In genomic region chr3:98246142-98246541, GRCh38 we compare ENCODE assay signal across 18 cellular contexts. TPM values are rescaled to one million over a fixed set of nuclear protein-coding genes. Genes with fewer than 3 reads are reported as not detected.
DNase-seq lines count a peak whose midpoint lies in the region; ATAC-seq and TF ChIP-seq lines count a peak whose summit lies in the region.
"Had no signal": no experiment of that assay in that cellular context is flagged by ENCODE, and none has a peak within 500 bp of the region (broad histone marks: within the 10 kb centered on the region; RNA-seq: fewer than 3 reads in every experiment).

No MANE protein-coding gene starts in this region.

- TF ChIP-seq CTCF in SK-N-SH (IDR thresholded peaks at IDR 0.05) (no peak), PC-3 (conservative IDR thresholded peaks at IDR 0.05; ENCODE audit: low read depth, low read length) (no peak), endodermal cell (conservative IDR thresholded peaks at IDR 0.05) (no peak)

- H3K36me3 ChIP-seq in SK-N-SH (replicated peaks in 1 of 2; ENCODE audit: control insufficient read depth in 1 of 2, insufficient read depth in 2 of 2, low read length in 1 of 2) (no peaks in the 10 kb centered on the region), PC-3 (ENCODE audit: low read depth, low read length) (no peaks in the 10 kb centered on the region), endodermal cell (ENCODE audit: control insufficient read depth, insufficient read depth, low read length) (no peaks in the 10 kb centered on the region)
- H3K36me3 ChIP-seq: BLaER1 had no signal

- no peak overlapping the region for H3K4me3 ChIP-seq in SK-N-SH (ENCODE audit: low read depth in 2 of 2, low read length in 1 of 2)
- no peak overlapping the region for H3K4me3 ChIP-seq in PC-3 (ENCODE audit: low read length)
- H3K4me3 ChIP-seq in endodermal cell (ENCODE audit: low read length), result no peak overlapping the region
- H3K4me3 ChIP-seq: BLaER1, GM12878, GM23248 had no signal

- DNase-seq in SK-N-SH, result no peak
- DNase-seq in H4 (ENCODE audit: low spot score), result peak; percentile 13
- peak; percentile 28 for DNase-seq in PC-3
- DNase-seq in UCSD-AML1 (lab: John Stamatoyannopoulos, UW; ENCODE audit: unreplicated experiment), result peak; percentile 5
- DNase-seq in endodermal cell, result no peak
- DNase-seq in effector CD4-positive, alpha-beta T cell, result no peak
- DNase-seq: AML-193; Caco-2; CD8-positive, alpha-beta memory T cell; DND-41; GM23248; H7 had no signal

- no peak for TF ChIP-seq RAD21 in SK-N-SH (IDR thresholded peaks at IDR 0.05; ENCODE audit: low read length)

- 4% methylated on average over 10 of the region's 10 CpGs for WGBS in SK-N-SH (ENCODE audit: low lambda C conversion rate)
- WGBS in endodermal cell (ENCODE audit: insufficient coverage in 1 of 2, insufficient read length in 1 of 2), 2 experiments, result 92 to 95% methylated on average over 6 to 10 of the region's 10 CpGs

- no peak overlapping the region for H3K27ac Mint-ChIP-seq in endodermal cell
- H3K27ac Mint-ChIP-seq: CD8-positive, alpha-beta memory T cell had no signal

- no peaks in the 10 kb centered on the region for H3K27me3 ChIP-seq in SK-N-SH (ENCODE audit: insufficient read depth)
- 0 out of 2 replicates have a peak, but pooled peaks cover 11% of the 10 kb centered on the region for H3K27me3 ChIP-seq in PC-3 (ENCODE audit: low read length)
- H3K27me3 ChIP-seq in endodermal cell (ENCODE audit: control insufficient read depth, insufficient read depth, low read length, poor library complexity, severe bottlenecking), result no peaks in the 10 kb centered on the region
- H3K27me3 ChIP-seq: BLaER1 had no signal

- H3K4me2 ChIP-seq in SK-N-SH (no peak overlapping the region), PC-3 (ENCODE audit: low read length) (no peak overlapping the region)
- H3K4me2 ChIP-seq: BLaER1 had no signal

- intact Hi-C loops in PC-3 (cut with micrococcal nuclease), result no loop called here

- no peaks in the 10 kb centered on the region for H3K36me3 Mint-ChIP-seq in endodermal cell (ENCODE audit: low read depth)
- H3K36me3 Mint-ChIP-seq: CD8-positive, alpha-beta memory T cell had no signal

- H3K9me3 ChIP-seq in SK-N-SH (no peaks in the 10 kb centered on the region), PC-3 (ENCODE audit: low read length) (no peaks in the 10 kb centered on the region), endodermal cell (ENCODE audit: control insufficient read depth, low read length) (no peaks in the 10 kb centered on the region)
- H3K9me3 ChIP-seq: BLaER1, Caco-2 had no signal

- no peaks in the 10 kb centered on the region for H3K9me2 ChIP-seq in SK-N-SH
- H3K9me2 ChIP-seq in PC-3 (replicated peaks; ENCODE audit: low read length), result no peaks in the 10 kb centered on the region

- TF ChIP-seq EP300 in SK-N-SH (IDR thresholded peaks at IDR 0.05; ENCODE audit: borderline replicate concordance in 1 of 2, low read depth in 1 of 2, low read length in 1 of 2), result no peak

- POLR2A ChIA-PET in SK-N-SH (lab: Yijun Ruan, JAX) (no interaction called here), PC-3 (lab: Charles Lee; ENCODE audit: unreplicated experiment) (no interaction called here)

- CTCF ChIA-PET in SK-N-SH (lab: Yijun Ruan, JAX), result no interaction called here
- CTCF ChIA-PET in PC-3 (lab: Charles Lee), result interaction anchor here (0.5 kb wide), 1 partner anchor 97 kb away, joined by 3 read pairs; no protein-coding TSS in a partner anchor

- H3K4me1 Mint-ChIP-seq in endodermal cell, result peaks cover under 1% of the 10 kb centered on the region
- H3K4me1 Mint-ChIP-seq: CD8-positive, alpha-beta memory T cell had no signal

- no peaks in the 10 kb centered on the region for H4K20me1 ChIP-seq in SK-N-SH (ENCODE audit: insufficient read depth)
- no peaks in the 10 kb centered on the region for H4K20me1 ChIP-seq in PC-3 (ENCODE audit: low read length)
- H4K20me1 ChIP-seq: BLaER1 had no signal

- H3K9ac ChIP-seq in SK-N-SH, result no peak overlapping the region
- H3K9ac ChIP-seq in PC-3 (ENCODE audit: low read length), result no peak overlapping the region
- H3K9ac ChIP-seq in endodermal cell (ENCODE audit: extremely low read depth, low read length, poor library complexity, severe bottlenecking), result no peak overlapping the region
- H3K9ac ChIP-seq: BLaER1, GM23248 had no signal

- H2AFZ ChIP-seq in SK-N-SH (ENCODE audit: low read depth) (peak overlapping the region; percentile 63; the same call in 1 of the 2 replicates), PC-3 (ENCODE audit: low read length) (no peak overlapping the region)
- H2AFZ ChIP-seq: GM23248 had no signal

- no TSS peak for BruUV-seq in PC-3 (replicated peaks; lab: Mats Ljungman, UMichigan)

- H3K27ac ChIP-seq in SK-N-SH (ENCODE audit: low read depth in 2 of 2, low read length in 1 of 2) (no peak overlapping the region), PC-3 (ENCODE audit: low read length) (no peak overlapping the region), endodermal cell (ENCODE audit: low read depth, low read length) (no peak overlapping the region)
- H3K27ac ChIP-seq: 22Rv1, BLaER1, GM23248 had no signal

- no peak overlapping the region for H3K4me3 Mint-ChIP-seq in endodermal cell
- H3K4me3 Mint-ChIP-seq: CD8-positive, alpha-beta memory T cell had no signal

- ATAC-seq in SK-N-SH treated with all-trans-retinoic acid at 6 μM for 48 hours (no peak), PC-3 (peak; percentile 42; the same call in 1 of the 2 replicates), GM21786 (IDR thresholded peaks at IDR 0.05; ENCODE audit: unreplicated experiment) (no peak)
- ATAC-seq: GM12878 had no signal

- H3K79me2 ChIP-seq in SK-N-SH (ENCODE audit: insufficient read depth) (no peaks in the 10 kb centered on the region), PC-3 (ENCODE audit: low read length) (no peaks in the 10 kb centered on the region)

- no peaks in the 10 kb centered on the region for H3K4me1 ChIP-seq in SK-N-SH (ENCODE audit: control insufficient read depth in 1 of 2, insufficient read depth in 2 of 2, low read depth in 1 of 2, low read length in 1 of 2)
- H3K4me1 ChIP-seq in PC-3 (ENCODE audit: insufficient read depth, low read length), result no peaks in the 10 kb centered on the region
- no peaks in the 10 kb centered on the region for H3K4me1 ChIP-seq in endodermal cell (ENCODE audit: control insufficient read depth, insufficient read depth, low read length)
- H3K4me1 ChIP-seq: BLaER1, Caco-2 had no signal

- H3F3A ChIP-seq in SK-N-SH (replicated peaks; ENCODE audit: insufficient read depth), result no peaks in the 10 kb centered on the region
- no peaks in the 10 kb centered on the region for H3F3A ChIP-seq in PC-3 (ENCODE audit: low read length, unreplicated experiment)

- H3K27me3 Mint-ChIP-seq in endodermal cell (ENCODE audit: insufficient read depth), result peaks cover 4% of the 10 kb centered on the region

- peaks cover 8% of the 10 kb centered on the region for H3K9me3 Mint-ChIP-seq in endodermal cell

TF ChIP-seq in SK-N-SH, 30 proteins besides CTCF, POLR2A, EP300 and RAD21 (continues in another document):
- TF ChIP-seq MEF2A (IDR thresholded peaks at IDR 0.05; ENCODE audit: borderline replicate concordance, low read depth) (no peak), NRF1 (IDR thresholded peaks at IDR 0.05; ENCODE audit: low read depth, low read length) (no peak), IRF3 (IDR thresholded peaks at IDR 0.05; ENCODE audit: low read depth, low read length) (no peak), ELF1 (IDR thresholded peaks at IDR 0.05) (no peak), NFIC (IDR thresholded peaks at IDR 0.05; ENCODE audit: borderline replicate concordance) (no peak)

TF ChIP-seq in SK-N-SH treated with all-trans-retinoic acid at 6 μM for 48 hours, 23 proteins besides CTCF, POLR2A, EP300 and RAD21:
- no peak for TF ChIP-seq ZFP30 (CRISPR knock-in tag; IDR thresholded peaks at IDR 0.05)
TF ChIP-seq in SK-N-SH treated with all-trans-retinoic acid at 6 μM for 48 hours: peak in this region for 0.

RNA-seq across cellular contexts. Expression of gene OR5H6, which starts 17.9 kb away (rescaled TPM):
- polyA plus RNA-seq in SK-N-SH (2012; rRNA removed), result not detected in 2 replicates
- polyA plus RNA-seq in SK-N-SH (2012; cell fraction: cytosol; rRNA removed), result not detected in 2 replicates
- polyA plus RNA-seq in SK-N-SH (2012; cell fraction: nucleus; rRNA removed), result not detected in 2 replicates
- total RNA-seq in H4 (2014; rRNA removed; shearing (Covaris generic)), result not detected in 2 replicates
- not detected in 2 replicates for total RNA-seq in PC-3 (2014; rRNA removed)
- total RNA-seq in endodermal cell, result not detected
- not detected for polyA plus RNA-seq in endodermal cell (2013, experiment 1 of 2)
- polyA plus RNA-seq in endodermal cell (2013, experiment 2 of 2), result not detected
- total RNA-seq: Caco-2; CD8-positive, alpha-beta memory T cell; G401; GM12878; GM23248; H7 had no signal
- polyA plus RNA-seq: CD8-positive, alpha-beta memory T cell; GM23248 had no signal

RNA-seq across cellular contexts. Expression of gene OR5H2, which starts 36.2 kb away (rescaled TPM):
- not detected in 2 replicates for polyA plus RNA-seq in SK-N-SH (2012; rRNA removed)
- not detected in 2 replicates for polyA plus RNA-seq in SK-N-SH (2012; cell fraction: cytosol; rRNA removed)
- not detected in 2 replicates for polyA plus RNA-seq in SK-N-SH (2012; cell fraction: nucleus; rRNA removed)
- total RNA-seq in H4 (2014; rRNA removed; shearing (Covaris generic)), result not detected in 2 replicates
- total RNA-seq in PC-3 (2014; rRNA removed) (not detected in 2 replicates), endodermal cell (not detected)
- polyA plus RNA-seq in endodermal cell (2013, experiment 1 of 2), result not detected
- polyA plus RNA-seq in endodermal cell (2013, experiment 2 of 2), result not detected
- total RNA-seq: Caco-2; CD8-positive, alpha-beta memory T cell; G401; GM12878; GM23248; H7 had no signal
- polyA plus RNA-seq: CD8-positive, alpha-beta memory T cell; GM23248 had no signal

Comparison
In these comparisons a context has a peak if more than half of its experiments do, and no peak if none do; other contexts are left out.
1. DNase-seq: peak in H4 (single experiment), PC-3 (single experiment) and UCSD-AML1 (single experiment); none in SK-N-SH (single experiment), endodermal cell (single experiment) and effector CD4-positive, alpha-beta T cell (single experiment).